ENCODE assay signal across 1 cellular context in genomic region chr20:53080969-53081871, GRCh38.
TF ChIP-seq lines count a peak whose summit lies in the region.

No MANE protein-coding gene starts in this region.

TF ChIP-seq in HepG2, 621 proteins besides CTCF, POLR2A, EP300 and RAD21 (continued from another document and continues in another):
- peak; percentile 42; the same call in 1 of the 2 replicates for TF ChIP-seq ARID4A (CRISPR knock-in tag; IDR thresholded peaks at IDR 0.05; ENCODE audit: borderline replicate concordance)
- TF ChIP-seq, protein P1, sequence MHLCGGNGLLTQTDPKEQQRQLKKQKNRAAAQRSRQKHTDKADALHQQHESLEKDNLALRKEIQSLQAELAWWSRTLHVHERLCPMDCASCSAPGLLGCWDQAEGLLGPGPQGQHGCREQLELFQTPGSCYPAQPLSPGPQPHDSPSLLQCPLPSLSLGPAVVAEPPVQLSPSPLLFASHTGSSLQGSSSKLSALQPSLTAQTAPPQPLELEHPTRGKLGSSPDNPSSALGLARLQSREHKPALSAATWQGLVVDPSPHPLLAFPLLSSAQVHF (CRISPR knock-in tag; IDR thresholded peaks at IDR 0.05) = no peak
- peak; percentile 92 for TF ChIP-seq ZNF747 (CRISPR knock-in tag; IDR thresholded peaks at IDR 0.05; ENCODE audit: borderline replicate concordance)
- peak; percentile 77; the same call in 1 of the 2 replicates for TF ChIP-seq HOXD1 (CRISPR knock-in tag; IDR thresholded peaks at IDR 0.05)
- TF ChIP-seq PHF21A (CRISPR knock-in tag; IDR thresholded peaks at IDR 0.05) = peak; percentile 64; the same call in 1 of the 2 replicates
- no peak for TF ChIP-seq ZNF605 (CRISPR knock-in tag; IDR thresholded peaks at IDR 0.05)
- TF ChIP-seq ZNF629 (CRISPR knock-in tag; conservative IDR thresholded peaks at IDR 0.05) = no peak
- no peak for TF ChIP-seq CHD2 (IDR thresholded peaks at IDR 0.05; ENCODE audit: low read depth, low read length)
- no peak for TF ChIP-seq DZIP1 (CRISPR knock-in tag; IDR thresholded peaks at IDR 0.05)
- peak; percentile 87 for TF ChIP-seq MIER2 (CRISPR knock-in tag; IDR thresholded peaks at IDR 0.05)
- no peak for TF ChIP-seq SRY (CRISPR knock-in tag; IDR thresholded peaks at IDR 0.05)
- peak; percentile 95 for TF ChIP-seq SAP130 (CRISPR knock-in tag; IDR thresholded peaks at IDR 0.05; ENCODE audit: low read depth)
- TF ChIP-seq SMC3 (IDR thresholded peaks at IDR 0.05; ENCODE audit: low read length) = peak; percentile 16; the same call in 1 of the 2 replicates
- TF ChIP-seq BHLHE40 (IDR thresholded peaks at IDR 0.05; ENCODE audit: low read length) = 0 out of 2 replicates have a peak, but pooled peaks have one; percentile 55
- no peak for TF ChIP-seq SNAI1 (CRISPR knock-in tag; IDR thresholded peaks at IDR 0.05; ENCODE audit: borderline replicate concordance)
- peak; percentile 74; the same call in 1 of the 2 replicates for TF ChIP-seq MIXL1 (CRISPR knock-in tag; IDR thresholded peaks at IDR 0.05)
- TF ChIP-seq BCLAF1 (IDR thresholded peaks at IDR 0.05) = no peak
- no peak for TF ChIP-seq ZSCAN30 (CRISPR knock-in tag; IDR thresholded peaks at IDR 0.05)
- no peak for TF ChIP-seq SRSF1 (optimal IDR thresholded peaks at IDR 0.05; ENCODE audit: low read depth, low read length)
- no peak for TF ChIP-seq SUZ12 (IDR thresholded peaks at IDR 0.05; ENCODE audit: low read depth, low read length)
- TF ChIP-seq TOPORS (CRISPR knock-in tag; IDR thresholded peaks at IDR 0.05) = no peak
- TF ChIP-seq RFX5 (IDR thresholded peaks at IDR 0.05; ENCODE audit: low read depth, low read length) = no peak
- peak; percentile 79; the same call in 1 of the 2 replicates for TF ChIP-seq RFXAP (CRISPR knock-in tag; IDR thresholded peaks at IDR 0.05; ENCODE audit: borderline replicate concordance)
- no peak for TF ChIP-seq PAF1 (CRISPR knock-in tag; IDR thresholded peaks at IDR 0.05)
- no peak for TF ChIP-seq ZNF577 (CRISPR knock-in tag; IDR thresholded peaks at IDR 0.05; ENCODE audit: borderline replicate concordance, low read depth)
- TF ChIP-seq ARID2 (CRISPR knock-in tag; IDR thresholded peaks at IDR 0.05; ENCODE audit: borderline replicate concordance) = no peak
- TF ChIP-seq HNF1A (IDR thresholded peaks at IDR 0.05; ENCODE audit: low read depth) = peak; percentile 68; the same call in 1 of the 2 replicates
- 0 out of 2 replicates have a peak, but pooled peaks have one; percentile 18 for TF ChIP-seq HNF1A (CRISPR knock-in tag; IDR thresholded peaks at IDR 0.05; ENCODE audit: borderline replicate concordance)
- TF ChIP-seq GPBP1L1 (CRISPR knock-in tag; IDR thresholded peaks at IDR 0.05) = no peak
- no peak for TF ChIP-seq ZFP37 (CRISPR knock-in tag; IDR thresholded peaks at IDR 0.05; ENCODE audit: borderline replicate concordance)
- TF ChIP-seq TEAD3 (CRISPR knock-in tag; optimal IDR thresholded peaks at IDR 0.05; ENCODE audit: borderline replicate concordance) = peak; percentile 98
- TF ChIP-seq AGO2 (optimal IDR thresholded peaks at IDR 0.05; ENCODE audit: low read depth, low read length) = no peak
- TF ChIP-seq SP5 (CRISPR knock-in tag; IDR thresholded peaks at IDR 0.05; ENCODE audit: borderline replicate concordance, low read depth) = peak; percentile 98
- 0 out of 2 replicates have a peak, but pooled peaks have one; percentile 74 for TF ChIP-seq RELA (CRISPR knock-in tag; IDR thresholded peaks at IDR 0.05)
- no peak for TF ChIP-seq RBM22 (optimal IDR thresholded peaks at IDR 0.05; ENCODE audit: low read length)
- TF ChIP-seq ZBTB42 (CRISPR knock-in tag; IDR thresholded peaks at IDR 0.05) = no peak
- TF ChIP-seq KMT2A (CRISPR knock-in tag; IDR thresholded peaks at IDR 0.05) = peak; percentile 25; the same call in 1 of the 2 replicates
- TF ChIP-seq ZNF317 (CRISPR knock-in tag; IDR thresholded peaks at IDR 0.05) = peak; percentile 72; the same call in 1 of the 2 replicates
- no peak for TF ChIP-seq U2AF2 (IDR thresholded peaks at IDR 0.05; ENCODE audit: low read depth, low read length)
- TF ChIP-seq MED13 (CRISPR knock-in tag; IDR thresholded peaks at IDR 0.05) = no peak; the same call in none of the 2 replicates
- TF ChIP-seq, protein P2, sequence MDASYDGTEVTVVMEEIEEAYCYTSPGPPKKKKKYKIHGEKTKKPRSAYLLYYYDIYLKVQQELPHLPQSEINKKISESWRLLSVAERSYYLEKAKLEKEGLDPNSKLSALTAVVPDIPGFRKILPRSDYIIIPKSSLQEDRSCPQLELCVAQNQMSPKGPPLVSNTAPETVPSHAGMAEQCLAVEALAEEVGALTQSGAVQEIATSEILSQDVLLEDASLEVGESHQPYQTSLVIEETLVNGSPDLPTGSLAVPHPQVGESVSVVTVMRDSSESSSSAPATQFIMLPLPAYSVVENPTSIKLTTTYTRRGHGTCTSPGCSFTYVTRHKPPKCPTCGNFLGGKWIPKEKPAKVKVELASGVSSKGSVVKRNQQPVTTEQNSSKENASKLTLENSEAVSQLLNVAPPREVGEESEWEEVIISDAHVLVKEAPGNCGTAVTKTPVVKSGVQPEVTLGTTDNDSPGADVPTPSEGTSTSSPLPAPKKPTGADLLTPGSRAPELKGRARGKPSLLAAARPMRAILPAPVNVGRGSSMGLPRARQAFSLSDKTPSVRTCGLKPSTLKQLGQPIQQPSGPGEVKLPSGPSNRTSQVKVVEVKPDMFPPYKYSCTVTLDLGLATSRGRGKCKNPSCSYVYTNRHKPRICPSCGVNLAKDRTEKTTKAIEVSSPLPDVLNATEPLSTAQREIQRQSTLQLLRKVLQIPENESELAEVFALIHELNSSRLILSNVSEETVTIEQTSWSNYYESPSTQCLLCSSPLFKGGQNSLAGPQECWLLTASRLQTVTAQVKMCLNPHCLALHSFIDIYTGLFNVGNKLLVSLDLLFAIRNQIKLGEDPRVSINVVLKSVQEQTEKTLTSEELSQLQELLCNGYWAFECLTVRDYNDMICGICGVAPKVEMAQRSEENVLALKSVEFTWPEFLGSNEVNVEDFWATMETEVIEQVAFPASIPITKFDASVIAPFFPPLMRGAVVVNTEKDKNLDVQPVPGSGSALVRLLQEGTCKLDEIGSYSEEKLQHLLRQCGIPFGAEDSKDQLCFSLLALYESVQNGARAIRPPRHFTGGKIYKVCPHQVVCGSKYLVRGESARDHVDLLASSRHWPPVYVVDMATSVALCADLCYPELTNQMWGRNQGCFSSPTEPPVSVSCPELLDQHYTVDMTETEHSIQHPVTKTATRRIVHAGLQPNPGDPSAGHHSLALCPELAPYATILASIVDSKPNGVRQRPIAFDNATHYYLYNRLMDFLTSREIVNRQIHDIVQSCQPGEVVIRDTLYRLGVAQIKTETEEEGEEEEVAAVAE (CRISPR knock-in tag; IDR thresholded peaks at IDR 0.05; ENCODE audit: borderline replicate concordance) = peak; percentile 23; the same call in 1 of the 2 replicates
- TF ChIP-seq ZFP36L2 (CRISPR knock-in tag; IDR thresholded peaks at IDR 0.05) = 0 out of 2 replicates have a peak, but pooled peaks have one; percentile 49
